ENCODE assay signal across 17 cellular contexts in the genomic region with DNA sequence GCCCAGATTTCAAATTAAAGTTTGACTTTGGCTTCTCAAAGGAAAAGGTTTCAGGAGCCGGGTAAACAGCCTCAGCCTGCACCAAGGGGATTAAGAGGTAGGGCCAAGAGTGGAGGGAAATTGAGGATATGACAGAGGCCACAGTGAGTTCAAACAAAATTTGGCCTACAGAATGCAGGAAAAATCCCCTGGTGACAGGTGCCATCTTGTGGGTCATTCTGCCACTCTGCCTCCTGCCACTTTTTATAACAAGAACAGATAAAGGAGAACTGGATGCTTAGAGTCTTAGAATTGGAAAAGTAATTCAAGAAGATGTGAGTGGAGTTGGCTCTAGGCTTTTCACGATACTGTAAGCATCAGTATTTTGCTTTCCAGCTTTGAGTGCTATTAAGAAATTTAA.
DNase-seq lines count a peak whose midpoint lies in the region; ATAC-seq and TF ChIP-seq lines count a peak whose summit lies in the region.
"Had no signal": no experiment of that assay in that cellular context is flagged by ENCODE, and none has a peak within 500 bp of the region (broad histone marks: within the 10 kb centered on the region; RNA-seq: fewer than 3 reads in every experiment).

No MANE protein-coding gene starts in this region.

- no peak overlapping the region for H3K27ac ChIP-seq in liver (ENCODE audit: low read depth in 1 of 2, low read length in 2 of 2)
- H3K27ac ChIP-seq: thoracic aorta had no signal

- no peak overlapping the region for H3K9ac ChIP-seq in liver (ENCODE audit: low read depth in 1 of 2, low read length in 2 of 2)

- H3K4me3 ChIP-seq in Jurkat, Clone E6-1 (ENCODE audit: low read length): no peak overlapping the region
- H3K4me3 ChIP-seq in liver (ENCODE audit: low read depth in 1 of 3, low read length in 3 of 3): no peak overlapping the region
- H3K4me3 ChIP-seq: thoracic aorta had no signal

- TF ChIP-seq RAD21 in liver (IDR thresholded peaks at IDR 0.05): peak; percentile 64 to 79

- no peak for ATAC-seq in HG03469 (IDR thresholded peaks at IDR 0.05; ENCODE audit: unreplicated experiment)
- ATAC-seq: activated CD8-positive, alpha-beta T cell treated with anti-CD3 and anti-CD28 coated beads for 36 hours; activated T-helper 17 cell treated with anti-CD3 and anti-CD28 coated beads, Interleukin-2, amount 50 U/mL, for 72 hours had no signal

- 87% methylated on average over 2 of the region's 2 CpGs for WGBS in liver

- no peaks in the 10 kb centered on the region for H3K4me1 ChIP-seq in liver (ENCODE audit: control insufficient read depth in 4 of 4, insufficient read depth in 4 of 4, low read length in 3 of 4)

- no peaks in the 10 kb centered on the region for H3K36me3 ChIP-seq in liver (ENCODE audit: control insufficient read depth in 4 of 4, insufficient read depth in 3 of 4, low read depth in 1 of 4, low read length in 3 of 4)
- H3K36me3 ChIP-seq: thoracic aorta had no signal

- peak; percentile 38 for TF ChIP-seq CTCF in liver (IDR thresholded peaks at IDR 0.05; ENCODE audit: low read depth, low read length, missing input control)

- peak; percentile 16 for DNase-seq in EH (ENCODE audit: low read depth)
- DNase-seq in Jurkat, Clone E6-1 (ENCODE audit: low read depth, low spot score): peak; percentile 3
- DNase-seq in SW480 (ENCODE audit: low spot score): peak; percentile 8
- DNase-seq in stimulated activated CD4-positive, alpha-beta T cell treated with anti-CD3 and anti-CD28 coated beads, Interleukin-12 subunit alpha, Interleukin-12 subunit beta, amount 100 ng/mL, for 4 hours: no peak
- no peak for DNase-seq in stimulated activated CD4-positive, alpha-beta T cell treated with anti-CD3 and anti-CD28 coated beads, Interleukin-4, amount 100 ng/mL, for 4 hours
- DNase-seq: activated CD8-positive, alpha-beta T cell treated with anti-CD3 and anti-CD28 coated beads for 36 hours; amygdala; CD4-positive, CD25-positive, alpha-beta regulatory T cell; erythroblast; islet precursor cell; NCI-H1694; NCI-H526 treated with DMSO at 0.1 percent for 48 hours; SHP77 had no signal

- H3K9me3 ChIP-seq in liver (ENCODE audit: control insufficient read depth in 4 of 4, low read length in 3 of 4): no peaks in the 10 kb centered on the region
- H3K9me3 ChIP-seq: thoracic aorta had no signal

- no peaks in the 10 kb centered on the region for H3K27me3 ChIP-seq in liver (ENCODE audit: control insufficient read depth in 4 of 4, insufficient read depth in 4 of 4, low read length in 3 of 4)

TF ChIP-seq in liver, 16 proteins besides CTCF, POLR2A, EP300 and RAD21:
- TF ChIP-seq, protein P1, sequence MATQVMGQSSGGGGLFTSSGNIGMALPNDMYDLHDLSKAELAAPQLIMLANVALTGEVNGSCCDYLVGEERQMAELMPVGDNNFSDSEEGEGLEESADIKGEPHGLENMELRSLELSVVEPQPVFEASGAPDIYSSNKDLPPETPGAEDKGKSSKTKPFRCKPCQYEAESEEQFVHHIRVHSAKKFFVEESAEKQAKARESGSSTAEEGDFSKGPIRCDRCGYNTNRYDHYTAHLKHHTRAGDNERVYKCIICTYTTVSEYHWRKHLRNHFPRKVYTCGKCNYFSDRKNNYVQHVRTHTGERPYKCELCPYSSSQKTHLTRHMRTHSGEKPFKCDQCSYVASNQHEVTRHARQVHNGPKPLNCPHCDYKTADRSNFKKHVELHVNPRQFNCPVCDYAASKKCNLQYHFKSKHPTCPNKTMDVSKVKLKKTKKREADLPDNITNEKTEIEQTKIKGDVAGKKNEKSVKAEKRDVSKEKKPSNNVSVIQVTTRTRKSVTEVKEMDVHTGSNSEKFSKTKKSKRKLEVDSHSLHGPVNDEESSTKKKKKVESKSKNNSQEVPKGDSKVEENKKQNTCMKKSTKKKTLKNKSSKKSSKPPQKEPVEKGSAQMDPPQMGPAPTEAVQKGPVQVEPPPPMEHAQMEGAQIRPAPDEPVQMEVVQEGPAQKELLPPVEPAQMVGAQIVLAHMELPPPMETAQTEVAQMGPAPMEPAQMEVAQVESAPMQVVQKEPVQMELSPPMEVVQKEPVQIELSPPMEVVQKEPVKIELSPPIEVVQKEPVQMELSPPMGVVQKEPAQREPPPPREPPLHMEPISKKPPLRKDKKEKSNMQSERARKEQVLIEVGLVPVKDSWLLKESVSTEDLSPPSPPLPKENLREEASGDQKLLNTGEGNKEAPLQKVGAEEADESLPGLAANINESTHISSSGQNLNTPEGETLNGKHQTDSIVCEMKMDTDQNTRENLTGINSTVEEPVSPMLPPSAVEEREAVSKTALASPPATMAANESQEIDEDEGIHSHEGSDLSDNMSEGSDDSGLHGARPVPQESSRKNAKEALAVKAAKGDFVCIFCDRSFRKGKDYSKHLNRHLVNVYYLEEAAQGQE (IDR thresholded peaks at IDR 0.05): no peak
- TF ChIP-seq NR2F2 (IDR thresholded peaks at IDR 0.05): no peak
- no peak for TF ChIP-seq RXRA (IDR thresholded peaks at IDR 0.05)
- no peak for TF ChIP-seq FOXA1 (IDR thresholded peaks at IDR 0.05)
- TF ChIP-seq, protein P2, sequence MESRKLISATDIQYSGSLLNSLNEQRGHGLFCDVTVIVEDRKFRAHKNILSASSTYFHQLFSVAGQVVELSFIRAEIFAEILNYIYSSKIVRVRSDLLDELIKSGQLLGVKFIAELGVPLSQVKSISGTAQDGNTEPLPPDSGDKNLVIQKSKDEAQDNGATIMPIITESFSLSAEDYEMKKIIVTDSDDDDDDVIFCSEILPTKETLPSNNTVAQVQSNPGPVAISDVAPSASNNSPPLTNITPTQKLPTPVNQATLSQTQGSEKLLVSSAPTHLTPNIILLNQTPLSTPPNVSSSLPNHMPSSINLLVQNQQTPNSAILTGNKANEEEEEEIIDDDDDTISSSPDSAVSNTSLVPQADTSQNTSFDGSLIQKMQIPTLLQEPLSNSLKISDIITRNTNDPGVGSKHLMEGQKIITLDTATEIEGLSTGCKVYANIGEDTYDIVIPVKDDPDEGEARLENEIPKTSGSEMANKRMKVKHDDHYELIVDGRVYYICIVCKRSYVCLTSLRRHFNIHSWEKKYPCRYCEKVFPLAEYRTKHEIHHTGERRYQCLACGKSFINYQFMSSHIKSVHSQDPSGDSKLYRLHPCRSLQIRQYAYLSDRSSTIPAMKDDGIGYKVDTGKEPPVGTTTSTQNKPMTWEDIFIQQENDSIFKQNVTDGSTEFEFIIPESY (IDR thresholded peaks at IDR 0.05): no peak
- no peak for TF ChIP-seq YY1 (IDR thresholded peaks at IDR 0.05)
- no peak for TF ChIP-seq HNF4A (conservative IDR thresholded peaks at IDR 0.05)
- TF ChIP-seq TAF1 (conservative IDR thresholded peaks at IDR 0.05): no peak
- no peak for TF ChIP-seq FOXA2 (IDR thresholded peaks at IDR 0.05)
- TF ChIP-seq GABPA (IDR thresholded peaks at IDR 0.05 in 1 of 2, conservative IDR thresholded peaks at IDR 0.05 in 1 of 2): no peak

Comparison
In these comparisons a context has a peak if more than half of its experiments do, and no peak if none do; other contexts are left out.
1. DNase-seq: peak in EH (single experiment), Jurkat, Clone E6-1 (single experiment) and SW480 (single experiment); none in stimulated activated CD4-positive, alpha-beta T cell treated with anti-CD3 and anti-CD28 coated beads, Interleukin-12 subunit alpha, Interleukin-12 subunit beta, amount 100 ng/mL, for 4 hours (single experiment) and stimulated activated CD4-positive, alpha-beta T cell treated with anti-CD3 and anti-CD28 coated beads, Interleukin-4, amount 100 ng/mL, for 4 hours (0 of 2).